ENCODE assay signal across 23 cellular contexts in the genomic region with DNA sequence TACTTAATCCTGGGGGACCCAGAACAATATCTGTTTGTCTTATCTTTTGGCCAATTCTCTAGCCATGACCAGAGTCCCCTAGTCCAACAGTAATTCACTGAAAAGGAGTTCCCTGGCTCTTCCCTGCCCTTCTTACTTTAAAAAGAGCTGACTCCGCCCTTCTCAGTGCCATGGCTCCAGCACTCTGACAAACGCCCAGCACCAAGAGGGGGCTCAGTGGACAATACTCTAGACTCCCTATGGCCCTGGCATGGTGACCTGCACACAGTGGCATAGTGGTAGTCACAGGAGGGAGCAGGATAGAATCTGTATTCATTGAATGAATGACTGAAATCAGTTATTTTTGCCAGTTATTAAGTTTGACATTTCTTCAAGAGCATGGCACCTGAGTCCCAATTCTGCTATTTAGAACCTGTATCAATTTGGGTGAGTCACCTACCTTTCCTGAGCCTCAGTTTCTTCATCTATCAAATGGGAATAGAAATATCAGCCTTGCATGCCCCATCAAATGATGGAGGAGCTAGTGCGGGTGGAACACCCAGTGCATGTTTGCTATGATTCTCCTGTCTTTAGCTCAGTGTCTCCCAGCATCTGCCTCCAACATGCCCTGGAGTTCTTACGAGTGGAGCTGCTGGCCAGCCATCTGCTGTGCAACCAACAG.
"Had no signal": no experiment of that assay in that cellular context is flagged by ENCODE, and none has a peak within 500 bp of the region (broad histone marks: within the 10 kb centered on the region; RNA-seq: fewer than 3 reads in every experiment).

No MANE protein-coding gene starts in this region.

- H3K27me3 ChIP-seq: left lung, ovary, suprapubic skin, tibial nerve, uterus had no signal

- H3K9me3 ChIP-seq: left lung, lower lobe of right lung, ovary, suprapubic skin, tibial nerve, uterus had no signal

- H3K4me3 ChIP-seq: left lung, lower lobe of right lung, ovary, skin epidermis, suprapubic skin, tibial nerve, uterus had no signal

- DNase-seq: hypothalamus; immature natural killer cell; kidney; left colon; left lung; lower lobe of right lung; mammary epithelial cell; mesenchymal stem cell; naive thymus-derived CD8-positive, alpha-beta T cell; nucleus accumbens; ovary; right cardiac atrium; stimulated activated CD4-positive, alpha-beta T cell treated with anti-CD3 and anti-CD28 coated beads, Interleukin-12 subunit alpha, Interleukin-12 subunit beta, amount 100 ng/mL, for 4 hours; stimulated activated CD4-positive, alpha-beta T cell treated with anti-CD3 and anti-CD28 coated beads, Interleukin-15, amount 100 ng/mL, for 24 hours; stimulated activated CD4-positive, alpha-beta T cell treated with anti-CD3 and anti-CD28 coated beads, Interleukin-2, amount 100 ng/mL, for 24 hours; stimulated activated CD4-positive, alpha-beta T cell treated with anti-CD3 and anti-CD28 coated beads, Interleukin-4, amount 100 ng/mL, for 1 hour; stimulated activated naive B cell treated with anti-CD40 and anti-IgM and Interleukin-4, amounts not matched to agents 10 μg/mL and 1 μg/mL and 100 μg/mL, for 72 hours; stimulated activated naive CD8-positive, alpha-beta T cell treated with anti-CD3 and anti-CD28 coated beads, Interleukin-15, Interleukin-2, amounts not matched to agents 100 U/mL and 50 U/mL, for 24 hours; uterus had no signal

- H3K4me1 ChIP-seq: suprapubic skin, tibial nerve had no signal

- H3K36me3 ChIP-seq: ovary, uterus had no signal

- ATAC-seq: left colon; left lung; lower lobe of right lung; naive thymus-derived CD8-positive, alpha-beta T cell; right cardiac atrium; sciatic nerve; stimulated activated naive B cell treated with anti-CD40 and anti-IgM and Interleukin-4, amounts not matched to agents 10 μg/mL and 1 μg/mL and 100 μg/mL, for 72 hours; stimulated activated naive CD8-positive, alpha-beta T cell treated with anti-CD3 and anti-CD28 coated beads, Interleukin-15, Interleukin-2, amounts not matched to agents 100 U/mL and 50 U/mL, for 24 hours had no signal

- H3K27ac ChIP-seq: left lung, lower lobe of right lung, ovary, skin epidermis, suprapubic skin, tibial nerve had no signal
